32 cellular contexts compared by ENCODE assay signal in the genomic region with DNA sequence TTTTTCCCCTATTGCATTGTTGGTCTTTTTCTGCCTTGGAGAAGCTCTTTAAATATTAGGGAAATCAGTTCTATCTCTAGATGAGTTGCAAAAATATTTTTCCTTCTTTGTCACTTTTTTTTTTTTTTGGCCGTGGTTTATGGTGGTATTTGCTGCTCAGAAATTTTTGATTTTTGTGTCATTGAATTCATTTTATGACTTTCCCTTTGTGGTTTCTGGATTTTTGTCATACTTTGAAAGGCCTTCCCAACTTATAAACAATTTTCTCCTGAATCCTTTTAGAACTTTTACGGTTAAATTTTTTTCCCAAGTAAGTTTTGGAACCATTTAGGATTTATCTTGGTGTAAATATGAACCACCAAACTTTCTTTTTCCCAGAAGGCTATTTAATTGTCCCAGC.
DNase-seq lines count a peak whose midpoint lies in the region; ATAC-seq and TF ChIP-seq lines count a peak whose summit lies in the region.
"Had no signal": no experiment of that assay in that cellular context is flagged by ENCODE, and none has a peak within 500 bp of the region (broad histone marks: within the 10 kb centered on the region; RNA-seq: fewer than 3 reads in every experiment).

No MANE protein-coding gene starts in this region.

- DNase-seq in AG04449 (ENCODE audit: low read depth, low spot score) (peak; percentile 16), M059J (ENCODE audit: low read depth) (peak; percentile 38), fibroblast of lung (ENCODE audit: low read depth in 2 of 2) (peak; percentile 23 to 76), OCI-M2 (lab: John Stamatoyannopoulos, UW; ENCODE audit: unreplicated experiment) (no peak), immature natural killer cell (no peak), heart left ventricle (no peak), osteocyte (ENCODE audit: extremely low spot score, unreplicated experiment) (no peak)
- no peak for DNase-seq in CD8-positive, alpha-beta T cell
- DNase-seq: activated CD4-positive, alpha-beta memory T cell treated with anti-CD3 and anti-CD28 coated beads for 36 hours; activated CD8-positive, alpha-beta memory T cell treated with anti-CD3 and anti-CD28 coated beads, Interleukin-2, amount 50 U/mL, for 4 hours; CD4-positive, CD25-positive, alpha-beta regulatory T cell; foreskin fibroblast; H7; heart right ventricle; left cardiac atrium; MG63; NCI-H1105 treated with DMSO at 0.1 percent for 48 hours; NCI-H2029; NCI-H526; SIG-M5; stimulated activated CD4-positive, alpha-beta T cell treated with anti-CD3 and anti-CD28 coated beads, Interleukin-12 subunit alpha, Interleukin-12 subunit beta, amount 100 ng/mL, for 4 hours; stimulated activated CD4-positive, alpha-beta T cell treated with anti-CD3 and anti-CD28 coated beads, Interleukin-4, amount 100 ng/mL, for 1 hour; T-helper 1 cell had no signal

- CTCF ChIA-PET in AG04449 (lab: Yijun Ruan, JAX): interaction anchor here (0.7 kb wide), 1 partner anchor 34 kb away, joined by 3 read pairs; no protein-coding TSS in a partner anchor
- CTCF ChIA-PET in CD8-positive, alpha-beta T cell (lab: Charles Lee): no interaction called here

- H3K4me1 Mint-ChIP-seq in CD8-positive, alpha-beta T cell (ENCODE audit: low read depth): peaks cover 44% of the 10 kb centered on the region
- H3K4me1 Mint-ChIP-seq in immature natural killer cell (peaks cover 3 to 21% of the 10 kb centered on the region in 2 donors), osteocyte (ENCODE audit: unreplicated experiment) (peaks cover 9% of the 10 kb centered on the region)

- no peak overlapping the region for H3K27ac ChIP-seq in CD8-positive, alpha-beta T cell (ENCODE audit: low read depth, low read length)
- H3K27ac ChIP-seq in fibroblast of lung (ENCODE audit: insufficient read depth, low read length) (no peak overlapping the region), heart left ventricle (no peak overlapping the region)
- H3K27ac ChIP-seq: epithelial cell of prostate, heart right ventricle, parathyroid adenoma, right atrium auricular region, suprapubic skin had no signal

- peaks cover 28% of the 10 kb centered on the region for H3K36me3 Mint-ChIP-seq in CD8-positive, alpha-beta T cell
- peaks cover 0 to 10% (median 4%) of the 10 kb centered on the region in 3 donors for H3K36me3 Mint-ChIP-seq in immature natural killer cell
- H3K36me3 Mint-ChIP-seq in osteocyte (ENCODE audit: unreplicated experiment): no peaks in the 10 kb centered on the region

- H2AFZ ChIP-seq in fibroblast of lung (ENCODE audit: low read length): no peak overlapping the region
- H2AFZ ChIP-seq: parathyroid adenoma had no signal

- H3K36me3 ChIP-seq in CD8-positive, alpha-beta T cell (ENCODE audit: insufficient read depth, low read length): peaks cover 6% of the 10 kb centered on the region
- H3K36me3 ChIP-seq in fibroblast of lung (ENCODE audit: control insufficient read depth, insufficient read depth, low read length) (no peaks in the 10 kb centered on the region), heart left ventricle (no peaks in the 10 kb centered on the region)
- H3K36me3 ChIP-seq: heart right ventricle, MG63, right atrium auricular region, suprapubic skin had no signal

- H3K9me3 ChIP-seq in CD8-positive, alpha-beta T cell (ENCODE audit: low read length): no peaks in the 10 kb centered on the region
- H3K9me3 ChIP-seq in fibroblast of lung (ENCODE audit: control insufficient read depth, insufficient read depth, low read depth, low read length) (no peaks in the 10 kb centered on the region), heart left ventricle (no peaks in the 10 kb centered on the region)
- H3K9me3 ChIP-seq: MG63, mucosa of descending colon, right atrium auricular region, suprapubic skin had no signal

- ATAC-seq in CD8-positive, alpha-beta T cell: no peak
- no peak for ATAC-seq in heart left ventricle
- ATAC-seq: activated naive CD4-positive, alpha-beta T cell treated with anti-CD3 and anti-CD28 coated beads, Interleukin-2, amount 50 U/mL, for 72 hours; heart right ventricle; K562; left cardiac atrium had no signal

- no peaks in the 10 kb centered on the region for H3K27me3 Mint-ChIP-seq in CD8-positive, alpha-beta T cell (ENCODE audit: low read depth)
- H3K27me3 Mint-ChIP-seq in immature natural killer cell (ENCODE audit: low read depth in 3 of 3) (peaks cover 0 to 2% (median 0%) of the 10 kb centered on the region in 3 donors), osteocyte (ENCODE audit: unreplicated experiment) (no peaks in the 10 kb centered on the region)
- H3K27me3 Mint-ChIP-seq: activated CD4-positive, alpha-beta memory T cell treated with anti-CD3 and anti-CD28 coated beads for 36 hours; brain; CD4-positive, CD25-positive, alpha-beta regulatory T cell had no signal

- no peak overlapping the region for H3K4me3 Mint-ChIP-seq in CD8-positive, alpha-beta T cell
- no peak overlapping the region for H3K4me3 Mint-ChIP-seq in immature natural killer cell
- no peak overlapping the region for H3K4me3 Mint-ChIP-seq in osteocyte (ENCODE audit: unreplicated experiment)
- H3K4me3 Mint-ChIP-seq: activated CD4-positive, alpha-beta memory T cell treated with anti-CD3 and anti-CD28 coated beads for 36 hours; activated T-helper 1 cell treated with anti-CD3 and anti-CD28 coated beads, Interleukin-12 subunit alpha, Interleukin-12 subunit beta, Interleukin-2, Interleukin-4 antibody, amounts not matched to agents 30 ng/mL and 10 ng/mL and 1 ng/mL, durations not matched to agents 14 hours and 24 hours and 36 hours; brain; CD4-positive, CD25-positive, alpha-beta regulatory T cell had no signal

- TF ChIP-seq POLR2A in heart left ventricle (IDR thresholded peaks at IDR 0.05): no peak

- TF ChIP-seq CTCF in AG04449 (IDR thresholded peaks at IDR 0.05; ENCODE audit: insufficient read depth, low read length, missing control alignments) (no peak), fibroblast of lung (conservative IDR thresholded peaks at IDR 0.05 in 1 of 2, IDR thresholded peaks at IDR 0.05 in 1 of 2; ENCODE audit: low read depth in 1 of 2, low read length in 2 of 2) (no peak), heart left ventricle (IDR thresholded peaks at IDR 0.05) (no peak), osteocyte (IDR thresholded peaks at IDR 0.05) (no peak)
- no peak for TF ChIP-seq CTCF in CD8-positive, alpha-beta T cell (IDR thresholded peaks at IDR 0.05)

- H3K4me2 ChIP-seq in fibroblast of lung (ENCODE audit: extremely low read depth, insufficient read depth, low read length): no peak overlapping the region

- POLR2A ChIA-PET in AG04449 (lab: Yijun Ruan, JAX): no interaction called here
- POLR2A ChIA-PET in CD8-positive, alpha-beta T cell (lab: Charles Lee): no interaction called here

- H3K9ac ChIP-seq in fibroblast of lung (ENCODE audit: insufficient read depth, low read length): no peak overlapping the region
- H3K9ac ChIP-seq: parathyroid adenoma had no signal

- H3K27ac Mint-ChIP-seq in CD8-positive, alpha-beta T cell: peak overlapping the region; percentile 13
- no peak overlapping the region for H3K27ac Mint-ChIP-seq in immature natural killer cell
- H3K27ac Mint-ChIP-seq in osteocyte (ENCODE audit: unreplicated experiment): no peak overlapping the region
- H3K27ac Mint-ChIP-seq: activated CD4-positive, alpha-beta memory T cell treated with anti-CD3 and anti-CD28 coated beads for 36 hours; activated T-helper 1 cell treated with anti-CD3 and anti-CD28 coated beads, Interleukin-12 subunit alpha, Interleukin-12 subunit beta, Interleukin-2, Interleukin-4 antibody, amounts not matched to agents 30 ng/mL and 10 ng/mL and 1 ng/mL, durations not matched to agents 14 hours and 24 hours and 36 hours; brain had no signal

- 83 to 88% (median 84%) methylated on average over 2 of the region's 2 CpGs for WGBS in heart left ventricle, 4 donors

- no peaks in the 10 kb centered on the region for H3K79me2 ChIP-seq in fibroblast of lung (ENCODE audit: control insufficient read depth, insufficient read depth, low read length)
- H3K79me2 ChIP-seq: parathyroid adenoma had no signal

- no peaks in the 10 kb centered on the region for H4K20me1 ChIP-seq in fibroblast of lung (ENCODE audit: control insufficient read depth, extremely low read depth, insufficient read depth, low read length)

- H3K4me3 ChIP-seq in AG04449 (ENCODE audit: low read depth, low read length) (no peak overlapping the region), fibroblast of lung (replicated peaks in 1 of 4; ENCODE audit: control extremely low read depth in 1 of 4, insufficient read depth in 1 of 4, low read depth in 3 of 4, low read length in 4 of 4) (no peak overlapping the region), heart left ventricle (no peak overlapping the region)
- no peak overlapping the region for H3K4me3 ChIP-seq in CD8-positive, alpha-beta T cell (ENCODE audit: low read depth, low read length)
- H3K4me3 ChIP-seq: heart right ventricle, K562, MG63, mucosa of descending colon, right atrium auricular region, suprapubic skin had no signal

- H3K27me3 ChIP-seq in CD8-positive, alpha-beta T cell (ENCODE audit: insufficient read depth, low read length): no peaks in the 10 kb centered on the region
- H3K27me3 ChIP-seq in fibroblast of lung (ENCODE audit: control insufficient read depth, insufficient read depth, low read length) (no peaks in the 10 kb centered on the region), heart left ventricle (no peaks in the 10 kb centered on the region)
- H3K27me3 ChIP-seq: heart right ventricle, MG63, right atrium auricular region, suprapubic skin had no signal

- intact Hi-C loops in CD8-positive, alpha-beta T cell (cut with DNase I, micrococcal nuclease): loop anchor here (5.0 kb wide), 2 partner anchors 32 to 37 kb away; no protein-coding TSS in a partner anchor
- intact Hi-C loops in heart left ventricle (cut with DNase I): no loop called here

- H3K4me1 ChIP-seq in CD8-positive, alpha-beta T cell (ENCODE audit: insufficient read depth, low read length): peaks cover 33% of the 10 kb centered on the region
- H3K4me1 ChIP-seq in fibroblast of lung (ENCODE audit: control insufficient read depth, extremely low read depth, insufficient read depth, low read length) (peaks cover 3% of the 10 kb centered on the region), heart left ventricle (peaks cover 0 to 8% (median 0%) of the 10 kb centered on the region in 12 donors)
- H3K4me1 ChIP-seq: parathyroid adenoma, right atrium auricular region, suprapubic skin had no signal

- no peaks in the 10 kb centered on the region for H3K9me3 Mint-ChIP-seq in CD8-positive, alpha-beta T cell
- H3K9me3 Mint-ChIP-seq in immature natural killer cell (peaks cover 0 to 2% (median 0%) of the 10 kb centered on the region in 6 donors), osteocyte (ENCODE audit: unreplicated experiment) (no peaks in the 10 kb centered on the region)
- H3K9me3 Mint-ChIP-seq: activated CD4-positive, alpha-beta memory T cell treated with anti-CD3 and anti-CD28 coated beads for 36 hours; activated naive CD4-positive, alpha-beta T cell treated with anti-CD3 and anti-CD28 coated beads, Interleukin-2, amount 50 U/mL, for 72 hours; CD4-positive, CD25-positive, alpha-beta regulatory T cell had no signal

Comparison
In these comparisons a context has a peak if more than half of its experiments do, and no peak if none do; other contexts are left out.
1. DNase-seq: peak in AG04449 (single experiment), M059J (single experiment) and fibroblast of lung (2 of 2); none in CD8-positive, alpha-beta T cell (0 of 7), OCI-M2 (single experiment), immature natural killer cell (0 of 3), heart left ventricle (0 of 5) and osteocyte (single experiment).
2. intact Hi-C loops: an anchor here in CD8-positive, alpha-beta T cell (5.0 kb wide); none called in heart left ventricle.